In genomic region chr3:101676219-101676764, GRCh38 we compare ENCODE assay signal across 8 cellular contexts. TPM values are rescaled to one million over a fixed set of nuclear protein-coding genes. Genes with fewer than 3 reads are reported as not detected.
DNase-seq lines count a peak whose midpoint lies in the region; ATAC-seq, FAIRE-seq and TF ChIP-seq lines count a peak whose summit lies in the region.

No MANE protein-coding gene starts in this region.

- no peaks in the 10 kb centered on the region for H3K36me3 ChIP-seq in breast epithelium
- H3K36me3 ChIP-seq in kidney (ENCODE audit: control insufficient read depth in 1 of 2, insufficient read depth in 2 of 2, low read length in 2 of 2) = peaks cover 6 to 12% of the 10 kb centered on the region in 2 donors

- intact Hi-C loops in breast epithelium (cut with DNase I; ENCODE audit: low total_unique reads) = no loop called here
- intact Hi-C loops in kidney (cut with DNase I) = no loop called here

- DNase-seq in T follicular helper cell (ENCODE audit: low read depth) (peak; percentile 90), breast epithelium (ENCODE audit: low spot score in 2 of 2) (peak; percentile 88 to 89), kidney (peak; percentile 99), DMS 273 (lab: John Stamatoyannopoulos, UW; ENCODE audit: unreplicated experiment) (no peak), NCI-H146 treated with DMSO at 0.1 percent for 48 hours (lab: John Stamatoyannopoulos, UW; ENCODE audit: unreplicated experiment) (no peak)
- peak; percentile 76 to 97 (median 88) for DNase-seq in stimulated activated CD4-positive, alpha-beta T cell treated with anti-CD3 and anti-CD28 coated beads, Interleukin-1b, Interleukin-23, amount 100 ng/mL, for 24 hours (ENCODE audit: low read depth in 4 of 4, low spot score in 1 of 4)

- FAIRE-seq in kidney (lab: Jason Lieb, UNC) = no peak

- H3K4me3 ChIP-seq in breast epithelium = peak overlapping the region; percentile 85 to 100 (median 99)
- H3K4me3 ChIP-seq in kidney (ENCODE audit: low read length in 2 of 2) = peak overlapping the region; percentile 93 to 98

- H3K27ac ChIP-seq in breast epithelium (peak overlapping the region; percentile 96 to 99), kidney (ENCODE audit: low read depth in 2 of 2, low read length in 2 of 2) (peak overlapping the region; percentile 98 to 99)

- H3K9ac ChIP-seq in kidney (ENCODE audit: low read length in 2 of 2) = peak overlapping the region; percentile 98 to 99

- ATAC-seq in GM18858 (IDR thresholded peaks at IDR 0.05; ENCODE audit: unreplicated experiment) = peak; percentile 81
- peak; percentile 59 for ATAC-seq in HG03060 (IDR thresholded peaks at IDR 0.05; ENCODE audit: low read depth, unreplicated experiment)

- TF ChIP-seq CTCF in breast epithelium (IDR thresholded peaks at IDR 0.05) = peak in 1 of 3 donors; percentile 14
- peak; percentile 16 for TF ChIP-seq CTCF in kidney (IDR thresholded peaks at IDR 0.05; ENCODE audit: borderline replicate concordance, extremely low read depth, insufficient read depth)

- H3K27me3 ChIP-seq in breast epithelium = no peaks in the 10 kb centered on the region

- peaks cover 6 to 11% of the 10 kb centered on the region in 2 donors for H3K4me1 ChIP-seq in breast epithelium
- peaks cover 12 to 17% of the 10 kb centered on the region in 2 donors for H3K4me1 ChIP-seq in kidney (ENCODE audit: control insufficient read depth in 1 of 2, insufficient read depth in 1 of 2, low read depth in 1 of 2, low read length in 2 of 2)

- no peak for TF ChIP-seq POLR2A in breast epithelium (IDR thresholded peaks at IDR 0.05)

- H3K9me3 ChIP-seq in breast epithelium = no peaks in the 10 kb centered on the region
- no peaks in the 10 kb centered on the region for H3K9me3 ChIP-seq in kidney (ENCODE audit: control insufficient read depth in 1 of 2, low read length in 2 of 2)

RNA-seq across cellular contexts. Expression of gene ZBTB11, which starts 0.6 kb away (rescaled TPM):
- total RNA-seq in breast epithelium (10 to 100 TPM; 23.4 to 38.2 (median 25.9) TPM), kidney (14.1 TPM)
- 4.7 TPM for polyA plus RNA-seq in kidney (ENCODE audit: insufficient read depth, low read depth, low replicate concordance)

RNA-seq across cellular contexts. Expression of gene RPL24, which starts 10.2 kb away (rescaled TPM):
- total RNA-seq in breast epithelium (1,000 to 10,000 TPM; 1,294 to 2,381 (median 2,029) TPM), kidney (844 TPM)
- 1,595 TPM for polyA plus RNA-seq in kidney (ENCODE audit: insufficient read depth, low read depth, low replicate concordance)

RNA-seq across cellular contexts. Expression of gene CEP97, which starts 48.1 kb away (rescaled TPM):
- total RNA-seq in breast epithelium (10 to 100 TPM in 2 of 3 donors, 1 to 10 TPM in 1; 7.4 to 13.2 (median 12.1) TPM), kidney (7.5 TPM)
- polyA plus RNA-seq in kidney (ENCODE audit: insufficient read depth, low read depth, low replicate concordance) = 1.7 TPM

Comparison
In these comparisons a context has a peak if more than half of its experiments do, and no peak if none do; other contexts are left out.
1. DNase-seq: peak in T follicular helper cell (single experiment), breast epithelium (2 of 2), kidney (single experiment) and stimulated activated CD4-positive, alpha-beta T cell treated with anti-CD3 and anti-CD28 coated beads, Interleukin-1b, Interleukin-23, amount 100 ng/mL, for 24 hours (4 of 4); none in DMS 273 (single experiment) and NCI-H146 treated with DMSO at 0.1 percent for 48 hours (single experiment).